ENCODE assay signal across 1 cellular context in the genomic region with DNA sequence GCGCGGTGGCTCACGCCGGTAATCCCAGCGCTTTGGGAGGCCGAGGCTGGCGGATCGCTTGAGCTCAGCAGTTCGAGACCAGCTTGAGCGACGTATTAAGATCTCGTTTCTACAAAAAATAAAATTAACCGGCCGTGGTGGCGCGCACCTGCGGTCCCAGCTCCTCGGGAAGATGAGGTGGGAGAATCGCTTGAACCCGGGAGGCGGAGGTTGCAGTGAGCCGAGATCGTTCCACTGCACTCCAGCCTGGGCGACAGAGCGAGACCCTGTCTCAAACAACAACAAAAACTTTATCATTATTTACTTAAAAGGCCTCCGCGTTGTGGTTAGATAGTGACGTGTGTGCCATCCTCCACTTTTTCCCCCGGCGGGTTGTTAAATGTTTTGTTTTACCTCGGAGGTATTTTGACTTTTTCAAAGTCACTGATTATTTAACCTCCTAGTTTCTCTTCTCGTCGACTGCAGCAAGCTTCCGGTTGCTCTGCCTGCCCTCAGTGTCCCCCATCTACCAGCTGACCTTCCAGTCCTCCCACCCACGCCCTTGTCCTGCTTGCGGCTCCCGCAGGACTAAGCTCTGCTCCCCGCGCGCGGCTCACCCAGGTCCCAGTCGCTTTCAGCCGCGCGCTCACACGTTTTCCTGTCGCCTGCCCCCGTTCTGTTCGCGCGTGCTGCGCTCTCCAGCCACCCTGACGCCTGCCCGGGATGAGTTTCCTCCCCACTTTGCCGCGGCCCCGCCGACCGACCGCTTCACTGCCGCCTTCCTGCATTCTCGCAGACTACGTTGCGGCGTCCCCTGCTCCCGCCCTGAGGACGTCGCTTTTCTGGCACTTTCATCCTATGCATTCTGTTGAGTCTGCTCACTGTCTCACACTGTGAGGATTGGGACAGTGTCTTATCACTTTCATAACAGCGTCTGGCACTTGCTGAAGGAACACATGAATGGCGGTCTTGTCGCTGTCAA.
TF ChIP-seq lines count a peak whose summit lies in the region.

No MANE protein-coding gene starts in this region.

TF ChIP-seq in H1, 55 proteins besides CTCF, POLR2A, EP300 and RAD21:
- TF ChIP-seq JUN (IDR thresholded peaks at IDR 0.05; ENCODE audit: low read depth, low read length) (no peak), SIN3A (conservative IDR thresholded peaks at IDR 0.05 in 1 of 2, IDR thresholded peaks at IDR 0.05 in 1 of 2; ENCODE audit: low read depth in 1 of 2, low read length in 2 of 2) (no peak), SP2 (IDR thresholded peaks at IDR 0.05; ENCODE audit: low read length) (no peak), KDM4A (IDR thresholded peaks at IDR 0.05; ENCODE audit: low read depth, low read length, severe bottlenecking) (peak; percentile 57), RBBP5 (IDR thresholded peaks at IDR 0.05; ENCODE audit: borderline replicate concordance, low read depth, low read length) (peak; percentile 33; the same call in 1 of the 2 replicates), TBP (IDR thresholded peaks at IDR 0.05; ENCODE audit: low read depth, low read length) (no peak), TAF7 (optimal IDR thresholded peaks at IDR 0.05; ENCODE audit: borderline replicate concordance, low read depth, low read length) (no peak), KDM1A (IDR thresholded peaks at IDR 0.05; ENCODE audit: borderline replicate concordance, low read length) (no peak), ATF2 (IDR thresholded peaks at IDR 0.05; ENCODE audit: low read length) (no peak), PHF8 (conservative IDR thresholded peaks at IDR 0.05; ENCODE audit: low read depth, low read length) (peak; percentile 52), YY1 (IDR thresholded peaks at IDR 0.05; ENCODE audit: low read depth, low read length) (no peak), TAF1 (IDR thresholded peaks at IDR 0.05; ENCODE audit: low read depth, low read length) (peak; percentile 53; the same call in 1 of the 2 replicates), SAP30 (IDR thresholded peaks at IDR 0.05; ENCODE audit: insufficient read depth, insufficient replicate concordance, low read length) (no peak), HDAC2 (IDR thresholded peaks at IDR 0.05; ENCODE audit: borderline replicate concordance in 1 of 2, low read depth in 2 of 2, low read length in 2 of 2) (0 out of 4 replicates have a peak, but pooled peaks of 1 of the 2 experiments have one; percentile 29), NANOG (IDR thresholded peaks at IDR 0.05; ENCODE audit: insufficient read depth, low read depth, low read length, poor library complexity, severe bottlenecking) (no peak), BRCA1 (IDR thresholded peaks at IDR 0.05; ENCODE audit: low read depth, low read length) (no peak), SUZ12 (IDR thresholded peaks at IDR 0.05; ENCODE audit: low read length) (no peak), CHD1 (IDR thresholded peaks at IDR 0.05; ENCODE audit: low read depth, low read length) (no peak), USF2 (IDR thresholded peaks at IDR 0.05; ENCODE audit: low read length) (no peak), SRF (IDR thresholded peaks at IDR 0.05; ENCODE audit: low read depth, low read length) (no peak), EGR1 (IDR thresholded peaks at IDR 0.05; ENCODE audit: borderline replicate concordance, low read depth, low read length) (peak; percentile 45; the same call in 1 of the 2 replicates), GTF2F1 (IDR thresholded peaks at IDR 0.05; ENCODE audit: borderline replicate concordance, low read depth, low read length) (no peak), CTBP2 (IDR thresholded peaks at IDR 0.05; ENCODE audit: borderline replicate concordance, insufficient read depth, insufficient read length, low read length) (no peak), TEAD4 (IDR thresholded peaks at IDR 0.05; ENCODE audit: low read depth, low read length) (no peak), EZH2 (IDR thresholded peaks at IDR 0.05; ENCODE audit: low read depth, low read length, severe bottlenecking) (no peak), GABPA (IDR thresholded peaks at IDR 0.05; ENCODE audit: borderline replicate concordance, insufficient read depth, low read length) (no peak), CREB1 (IDR thresholded peaks at IDR 0.05) (no peak), SP1 (IDR thresholded peaks at IDR 0.05; ENCODE audit: low read depth, low read length) (no peak), POU5F1 (IDR thresholded peaks at IDR 0.05; ENCODE audit: low read depth, low read length) (no peak), ASH2L (IDR thresholded peaks at IDR 0.05; ENCODE audit: low read length) (peak; percentile 42), SP4 (IDR thresholded peaks at IDR 0.05; ENCODE audit: low read length) (no peak), CEBPB (IDR thresholded peaks at IDR 0.05; ENCODE audit: low read depth, low read length) (no peak), BACH1 (IDR thresholded peaks at IDR 0.05; ENCODE audit: low read length) (0 out of 2 replicates have a peak, but pooled peaks have one; percentile 10), KDM5A (IDR thresholded peaks at IDR 0.05; ENCODE audit: low read length) (no peak), E2F6 (IDR thresholded peaks at IDR 0.05) (peak; percentile 91)
- TF ChIP-seq, protein P1, sequence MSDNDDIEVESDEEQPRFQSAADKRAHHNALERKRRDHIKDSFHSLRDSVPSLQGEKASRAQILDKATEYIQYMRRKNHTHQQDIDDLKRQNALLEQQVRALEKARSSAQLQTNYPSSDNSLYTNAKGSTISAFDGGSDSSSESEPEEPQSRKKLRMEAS (IDR thresholded peaks at IDR 0.05), result peak; percentile 90
